In the genomic region with DNA sequence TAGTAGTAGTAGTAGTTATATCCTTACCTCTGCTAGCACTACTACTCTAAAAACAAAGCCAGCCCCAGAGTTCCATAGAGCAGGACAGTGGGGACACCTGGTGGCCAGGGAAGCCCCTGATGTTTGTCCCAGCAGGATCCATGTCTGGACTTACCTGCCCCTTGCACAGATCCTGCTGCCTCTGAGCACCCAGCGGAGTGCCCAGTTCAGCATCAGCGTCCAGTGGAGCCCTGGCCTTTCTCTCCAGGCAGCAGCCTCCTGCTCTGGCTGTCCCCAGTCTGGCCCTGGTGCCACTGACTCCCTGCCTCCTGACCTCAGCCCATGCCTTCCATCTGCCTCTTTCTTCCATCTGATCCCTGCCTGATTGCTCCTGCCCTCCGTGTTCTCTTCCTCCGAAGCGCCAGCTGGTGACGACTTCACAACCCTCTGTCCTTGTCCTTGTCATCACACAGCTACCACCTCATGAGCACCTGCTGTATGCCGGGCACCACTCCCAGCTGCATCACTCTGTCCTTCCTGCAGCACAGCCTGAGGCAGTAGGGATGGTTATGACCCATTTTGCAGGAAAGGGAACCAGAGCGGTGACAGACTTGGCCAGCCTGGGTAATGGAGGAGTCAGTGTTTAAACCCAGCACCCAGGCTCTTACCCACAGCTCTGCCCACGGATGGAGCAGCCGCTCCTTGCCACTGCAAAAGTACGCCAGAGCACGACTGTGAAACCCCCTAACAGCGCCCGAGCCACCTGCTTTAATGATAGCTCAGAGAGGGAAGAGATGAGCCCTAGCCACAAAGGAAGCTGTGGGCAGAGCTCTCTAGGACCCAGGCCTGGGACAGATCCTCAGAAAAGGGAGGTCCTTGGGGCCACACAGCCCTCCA, we compare ENCODE assay signal across 8 cellular contexts. TPM values are rescaled to one million over a fixed set of nuclear protein-coding genes. Genes with fewer than 3 reads are reported as not detected.
DNase-seq lines count a peak whose midpoint lies in the region; ATAC-seq and TF ChIP-seq lines count a peak whose summit lies in the region.

No MANE protein-coding gene starts in this region.

- H3K27ac ChIP-seq in CD8-positive, alpha-beta T cell (ENCODE audit: low read depth, low read length) = no peak overlapping the region
- H3K27ac ChIP-seq in heart left ventricle = no peak overlapping the region
- H3K27ac ChIP-seq in gastrocnemius medialis = no peak overlapping the region

- no peaks in the 10 kb centered on the region for H3K9me3 Mint-ChIP-seq in CD8-positive, alpha-beta T cell
- no peaks in the 10 kb centered on the region for H3K9me3 Mint-ChIP-seq in activated naive CD4-positive, alpha-beta T cell treated with anti-CD3 and anti-CD28 coated beads for 36 hours

- no peaks in the 10 kb centered on the region for H3K36me3 Mint-ChIP-seq in CD8-positive, alpha-beta T cell
- no peaks in the 10 kb centered on the region for H3K36me3 Mint-ChIP-seq in activated naive CD4-positive, alpha-beta T cell treated with anti-CD3 and anti-CD28 coated beads for 36 hours (ENCODE audit: low read depth)

- TF ChIP-seq CTCF in CD8-positive, alpha-beta T cell (IDR thresholded peaks at IDR 0.05) = peak; percentile 60
- TF ChIP-seq CTCF in heart left ventricle (IDR thresholded peaks at IDR 0.05) (peak; percentile 49 to 74 (median 64)), gastrocnemius medialis (IDR thresholded peaks at IDR 0.05 in 4 of 5, conservative IDR thresholded peaks at IDR 0.05 in 1 of 5) (peak in 4 of 5 experiments; percentile 26 to 42 (median 38))

- peak; percentile 88 for ATAC-seq in CD8-positive, alpha-beta T cell
- ATAC-seq in heart left ventricle (peak; percentile 44 to 86 (median 76)), gastrocnemius medialis (no peak), GM19395 (IDR thresholded peaks at IDR 0.05; ENCODE audit: unreplicated experiment) (no peak)

- no peak overlapping the region for H3K4me3 Mint-ChIP-seq in CD8-positive, alpha-beta T cell
- H3K4me3 Mint-ChIP-seq in activated naive CD4-positive, alpha-beta T cell treated with anti-CD3 and anti-CD28 coated beads for 36 hours = no peak overlapping the region

- H3K27me3 Mint-ChIP-seq in CD8-positive, alpha-beta T cell (ENCODE audit: low read depth) = peaks cover 5% of the 10 kb centered on the region
- peaks cover 10% of the 10 kb centered on the region for H3K27me3 Mint-ChIP-seq in activated naive CD4-positive, alpha-beta T cell treated with anti-CD3 and anti-CD28 coated beads for 36 hours (ENCODE audit: low read depth)

- peaks cover 8% of the 10 kb centered on the region for H3K4me1 Mint-ChIP-seq in CD8-positive, alpha-beta T cell (ENCODE audit: low read depth)
- H3K4me1 Mint-ChIP-seq in activated naive CD4-positive, alpha-beta T cell treated with anti-CD3 and anti-CD28 coated beads for 36 hours (ENCODE audit: low read depth) = peaks cover 4% of the 10 kb centered on the region

- peaks cover 5% of the 10 kb centered on the region for H3K4me1 ChIP-seq in CD8-positive, alpha-beta T cell (ENCODE audit: insufficient read depth, low read length)
- H3K4me1 ChIP-seq in heart left ventricle (no peaks in the 10 kb centered on the region), gastrocnemius medialis (no peaks in the 10 kb centered on the region)

- intact Hi-C loops in CD8-positive, alpha-beta T cell (cut with DNase I, micrococcal nuclease) = loop anchor here (1.0 to 5.0 kb wide), 6 partner anchors 70 to 320 kb away; no protein-coding TSS in a partner anchor
- intact Hi-C loops in activated naive CD4-positive, alpha-beta T cell treated with anti-CD3 and anti-CD28 coated beads for 36 hours (cut with micrococcal nuclease) = loop anchor here (1.0 to 2.0 kb wide), 2 partner anchors 134 to 193 kb away; no protein-coding TSS in a partner anchor
- intact Hi-C loops in heart left ventricle (cut with DNase I) = loop anchor here in 9 of 10 donors (1.0 to 10.0 kb wide), 8 partner anchors 134 to 542 kb away; partner anchors contain the start of gene ADAMTSL2 (in 2 of the 9)
- intact Hi-C loops in gastrocnemius medialis (cut with DNase I; ENCODE audit: low total_unique reads) = no loop called here

- peak; percentile 41 to 80 (median 67) for DNase-seq in CD8-positive, alpha-beta T cell
- DNase-seq in KBM-7 (peak; percentile 66), SHP77 treated with DMSO at 0.1 percent for 48 hours (lab: John Stamatoyannopoulos, UW) (peak; percentile 46), heart left ventricle (peak; percentile 49 to 76 (median 56)), gastrocnemius medialis (peak in 1 of 2 donors; percentile 11)
- peak; percentile 83 for DNase-seq in activated naive CD4-positive, alpha-beta T cell treated with anti-CD3 and anti-CD28 coated beads for 36 hours
- no peak for DNase-seq in NK-92 treated with Interleukin-12 subunit alpha and Interleukin-12 subunit beta, amount 100 ng/mL, for 24 hours (lab: John Stamatoyannopoulos, UW)

- H3K27ac Mint-ChIP-seq in CD8-positive, alpha-beta T cell = no peak overlapping the region
- H3K27ac Mint-ChIP-seq in activated naive CD4-positive, alpha-beta T cell treated with anti-CD3 and anti-CD28 coated beads for 36 hours = no peak overlapping the region

- H3K27me3 ChIP-seq in CD8-positive, alpha-beta T cell (ENCODE audit: insufficient read depth, low read length) = no peaks in the 10 kb centered on the region
- H3K27me3 ChIP-seq in heart left ventricle = peaks cover 0 to 20% (median 4%) of the 10 kb centered on the region in 9 donors
- peaks cover 0 to 9% (median 4%) of the 10 kb centered on the region in 3 donors for H3K27me3 ChIP-seq in gastrocnemius medialis

- TF ChIP-seq POLR2A in heart left ventricle (IDR thresholded peaks at IDR 0.05) (no peak), gastrocnemius medialis (IDR thresholded peaks at IDR 0.05) (no peak)

- in situ Hi-C loops in KBM-7 (cut with MboI; ENCODE audit: low pct_unique_long_range_greater_than_20kb, low sequenced_read_pairs) (no loop called here), gastrocnemius medialis (cut with MboI; ENCODE audit: low sequenced_read_pairs in 4 of 4) (loop anchor here in 2 of 4 donors (25.0 kb wide), 1 partner anchor 189 kb away; the partner anchor contains the start of gene ADAMTSL2 (in 2 of the 2))

- H3K4me3 ChIP-seq in CD8-positive, alpha-beta T cell (ENCODE audit: low read depth, low read length) = no peak overlapping the region
- H3K4me3 ChIP-seq in heart left ventricle (no peak overlapping the region), gastrocnemius medialis (no peak overlapping the region)

- WGBS in heart left ventricle, 4 donors = 63 to 74% (median 65%) methylated on average over 13 to 14 of the region's 14 CpGs

- POLR2A ChIA-PET in CD8-positive, alpha-beta T cell (lab: Charles Lee) = no interaction called here

- H3K9me3 ChIP-seq in CD8-positive, alpha-beta T cell (ENCODE audit: low read length) = no peaks in the 10 kb centered on the region
- H3K9me3 ChIP-seq in heart left ventricle (peaks cover 0 to 4% (median 0%) of the 10 kb centered on the region in 12 donors), gastrocnemius medialis (no peaks in the 10 kb centered on the region)

- CTCF ChIA-PET in CD8-positive, alpha-beta T cell (lab: Charles Lee) = interaction anchor here (0.6 to 4.6 kb wide), 26 partner anchors 11 to 324 kb away, joined by 3 to 27 read pairs (median 3); partner anchors contain the start of gene ADAMTSL2
- CTCF ChIA-PET in activated naive CD4-positive, alpha-beta T cell treated with anti-CD3 and anti-CD28 coated beads for 36 hours (lab: Charles Lee) = interaction anchor here (0.8 to 2.6 kb wide), 13 partner anchors 10 to 193 kb away, joined by 3 to 16 read pairs (median 4); partner anchors contain the start of genes ADAMTSL2 and SARDH

- no peaks in the 10 kb centered on the region for H3K36me3 ChIP-seq in CD8-positive, alpha-beta T cell (ENCODE audit: insufficient read depth, low read length)
- H3K36me3 ChIP-seq in heart left ventricle (no peaks in the 10 kb centered on the region), gastrocnemius medialis (no peaks in the 10 kb centered on the region)

RNA-seq across cellular contexts. Expression of gene SARDH, which starts 11.5 kb away (rescaled TPM):
- 10 to 100 TPM; 10.2 to 11.4 TPM for total RNA-seq in CD8-positive, alpha-beta T cell
- 1 to 10 TPM; 7.7 TPM for total RNA-seq in activated naive CD4-positive, alpha-beta T cell treated with anti-CD3 and anti-CD28 coated beads for 36 hours
- total RNA-seq in heart left ventricle (1 to 10 TPM in 2 of 9 donors, under 1 TPM in 7; 0.23 to 1.7 (median 0.70) TPM), gastrocnemius medialis (1 to 10 TPM in 1 of 4 donors, under 1 TPM in 3; 0.39 to 2.9 (median 0.59) TPM)
- under 1 TPM; 0.19 to 0.29 TPM for polyA plus RNA-seq in heart left ventricle

Comparison
In these comparisons a context has a peak if more than half of its experiments do, and no peak if none do; other contexts are left out.
1. ATAC-seq: peak in CD8-positive, alpha-beta T cell (single experiment) and heart left ventricle (4 of 4); none in gastrocnemius medialis (0 of 2) and GM19395 (single experiment).
2. Peak in every context shown above with its lines, with median percentiles within 50 percentile points of each other: CTCF ChIP-seq.